1 cellular context compared by ENCODE assay signal in the genomic region with DNA sequence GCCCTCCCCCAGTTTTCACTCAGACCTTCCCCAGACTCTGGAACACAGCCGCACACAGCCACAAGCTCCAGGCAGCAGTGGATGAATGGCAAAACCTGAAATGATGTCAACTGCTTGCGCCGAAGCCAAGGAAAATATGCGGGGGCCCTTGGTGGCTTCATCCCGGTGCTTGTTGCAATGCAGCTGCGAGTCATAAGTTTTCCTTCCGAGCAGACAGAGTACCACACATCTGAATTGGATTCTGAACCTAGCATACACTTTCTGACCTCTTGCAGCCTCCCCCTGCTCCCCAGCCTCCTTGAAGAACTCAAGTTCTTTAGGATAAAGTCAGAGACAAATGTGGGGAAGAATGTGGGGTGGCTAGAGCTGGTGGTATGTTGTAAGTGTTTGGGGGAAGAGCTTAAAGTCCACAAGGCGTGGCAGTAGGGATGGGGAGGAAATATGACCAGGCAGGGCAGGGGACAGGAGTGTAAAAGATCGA.
A peak's percentile ranks its signal among the peaks of the same experiment; 100 is the strongest.
TF ChIP-seq lines count a peak whose summit lies in the region.

No MANE protein-coding gene starts in this region.

TF ChIP-seq in IMR-90, 13 proteins besides CTCF, POLR2A, EP300 and RAD21:
- TF ChIP-seq CEBPB (IDR thresholded peaks at IDR 0.05; ENCODE audit: low read depth, low read length) (peak; percentile 86), NFE2L2 (IDR thresholded peaks at IDR 0.05; ENCODE audit: low read depth, low read length) (no peak), BHLHE40 (IDR thresholded peaks at IDR 0.05; ENCODE audit: low read depth, low read length) (no peak), RCOR1 (IDR thresholded peaks at IDR 0.05; ENCODE audit: insufficient replicate concordance, low read length) (no peak), FOS (IDR thresholded peaks at IDR 0.05; ENCODE audit: low read depth, low read length) (0 out of 2 replicates have a peak, but pooled peaks have one; percentile 34), MAFK (IDR thresholded peaks at IDR 0.05; ENCODE audit: low read depth, low read length) (no peak)
- TF ChIP-seq, protein P1, sequence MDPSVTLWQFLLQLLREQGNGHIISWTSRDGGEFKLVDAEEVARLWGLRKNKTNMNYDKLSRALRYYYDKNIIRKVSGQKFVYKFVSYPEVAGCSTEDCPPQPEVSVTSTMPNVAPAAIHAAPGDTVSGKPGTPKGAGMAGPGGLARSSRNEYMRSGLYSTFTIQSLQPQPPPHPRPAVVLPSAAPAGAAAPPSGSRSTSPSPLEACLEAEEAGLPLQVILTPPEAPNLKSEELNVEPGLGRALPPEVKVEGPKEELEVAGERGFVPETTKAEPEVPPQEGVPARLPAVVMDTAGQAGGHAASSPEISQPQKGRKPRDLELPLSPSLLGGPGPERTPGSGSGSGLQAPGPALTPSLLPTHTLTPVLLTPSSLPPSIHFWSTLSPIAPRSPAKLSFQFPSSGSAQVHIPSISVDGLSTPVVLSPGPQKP (IDR thresholded peaks at IDR 0.05; ENCODE audit: borderline replicate concordance, low read depth, low read length), result no peak
- TF ChIP-seq, protein P2, sequence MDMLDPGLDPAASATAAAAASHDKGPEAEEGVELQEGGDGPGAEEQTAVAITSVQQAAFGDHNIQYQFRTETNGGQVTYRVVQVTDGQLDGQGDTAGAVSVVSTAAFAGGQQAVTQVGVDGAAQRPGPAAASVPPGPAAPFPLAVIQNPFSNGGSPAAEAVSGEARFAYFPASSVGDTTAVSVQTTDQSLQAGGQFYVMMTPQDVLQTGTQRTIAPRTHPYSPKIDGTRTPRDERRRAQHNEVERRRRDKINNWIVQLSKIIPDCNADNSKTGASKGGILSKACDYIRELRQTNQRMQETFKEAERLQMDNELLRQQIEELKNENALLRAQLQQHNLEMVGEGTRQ (IDR thresholded peaks at IDR 0.05; ENCODE audit: low read depth, low read length), result no peak
